Comparison of ENCODE assay signal across 22 cellular contexts in the genomic region with DNA sequence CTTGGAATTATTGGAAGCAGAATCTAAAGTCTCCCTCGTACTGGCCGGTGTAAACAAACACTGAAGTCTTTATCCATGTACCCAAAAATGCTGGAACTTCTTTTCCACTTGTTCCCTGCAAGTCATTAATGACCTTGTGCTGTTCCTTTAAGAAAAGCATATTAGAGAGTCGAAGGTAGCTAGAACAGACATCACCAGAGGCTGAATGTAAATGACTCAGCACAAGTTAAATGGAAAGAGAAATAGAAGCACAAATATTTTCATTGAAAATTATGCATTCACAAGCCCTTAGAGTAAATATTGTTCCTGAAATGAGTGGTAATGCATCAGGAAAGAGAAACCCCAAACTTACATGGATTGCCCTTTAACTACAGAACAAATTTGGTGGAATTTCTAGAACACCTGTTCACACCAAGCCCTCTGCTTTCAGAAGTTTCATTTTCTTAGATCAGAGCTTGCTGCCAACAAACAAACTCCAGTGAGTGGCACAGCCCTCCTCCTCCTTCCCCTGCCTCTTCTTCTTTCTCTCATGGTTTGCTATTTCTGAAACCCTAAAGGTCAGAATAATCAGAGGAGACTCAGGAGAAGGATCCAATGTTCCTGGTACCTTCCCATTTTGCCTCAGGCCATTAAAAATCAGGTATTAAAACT.
DNase-seq lines count a peak whose midpoint lies in the region; ATAC-seq, FAIRE-seq and TF ChIP-seq lines count a peak whose summit lies in the region.
"Had no signal": no experiment of that assay in that cellular context is flagged by ENCODE, and none has a peak within 500 bp of the region (broad histone marks: within the 10 kb centered on the region; RNA-seq: fewer than 3 reads in every experiment).

No MANE protein-coding gene starts in this region.

- peak; percentile 57 to 59; a peak in 3 of 6 replicates for ATAC-seq in A549
- ATAC-seq in GM12878, result peak; percentile 25; the same call in 1 of the 3 replicates
- ATAC-seq in foreskin keratinocyte, result peak; percentile 23
- ATAC-seq in activated CD4-positive, CD25-positive, alpha-beta regulatory T cell treated with anti-CD3 and anti-CD28 coated beads, Interleukin-2, amount 50 U/mL, for 24 hours, result no peak
- ATAC-seq: mucosa of descending colon, right lobe of liver had no signal

- TF ChIP-seq EP300 in A549 (IDR thresholded peaks at IDR 0.05) (no peak), GM12878 (IDR thresholded peaks at IDR 0.05; ENCODE audit: borderline replicate concordance in 1 of 2, control insufficient read depth in 1 of 2, low read depth in 2 of 2, low read length in 2 of 2) (no peak)

- peak overlapping the region; percentile 49 for H2AFZ ChIP-seq in KMS-11 (ENCODE audit: low read depth)
- H2AFZ ChIP-seq in GM12878 (ENCODE audit: control insufficient read depth, low read depth, low read length), result no peak overlapping the region

- peaks cover 18% of the 10 kb centered on the region for H3K4me1 ChIP-seq in A549
- peaks cover 43% of the 10 kb centered on the region for H3K4me1 ChIP-seq in KMS-11 (ENCODE audit: low read depth, poor library complexity, severe bottlenecking)
- H3K4me1 ChIP-seq in GM12878 (ENCODE audit: control insufficient read depth, insufficient read depth, low read length), result no peaks in the 10 kb centered on the region
- no peaks in the 10 kb centered on the region for H3K4me1 ChIP-seq in foreskin keratinocyte
- no peaks in the 10 kb centered on the region for H3K4me1 ChIP-seq in ascending aorta
- H3K4me1 ChIP-seq: Peyer's patch, right lobe of liver had no signal

- BruUV-seq in GM12878 (replicated peaks; lab: Mats Ljungman, UMichigan), result no TSS peak

- H3K4me2 ChIP-seq in A549, result peak overlapping the region; percentile 67
- H3K4me2 ChIP-seq in KMS-11, result peak overlapping the region; percentile 71
- H3K4me2 ChIP-seq in GM12878 (ENCODE audit: control insufficient read depth, insufficient read depth), result no peak overlapping the region

- POLR2A ChIA-PET in A549 (lab: Yijun Ruan, JAX), result no interaction called here
- POLR2A ChIA-PET in GM12878 (lab: Charles Lee), result no interaction called here

- H3K36me3 ChIP-seq in KMS-11 (ENCODE audit: insufficient read depth), result no peaks in the 10 kb centered on the region
- no peaks in the 10 kb centered on the region for H3K36me3 ChIP-seq in GM12878 (ENCODE audit: control insufficient read depth in 2 of 2, insufficient read depth in 2 of 2, low read length in 1 of 2)
- no peaks in the 10 kb centered on the region for H3K36me3 ChIP-seq in ascending aorta
- H3K36me3 ChIP-seq: MG63, Peyer's patch, right lobe of liver had no signal

- in situ Hi-C loops in GM12878 (cut with MboI), result no loop called here

- H3K9me3 ChIP-seq in A549 (no peaks in the 10 kb centered on the region), GM12878 (replicated peaks; ENCODE audit: control insufficient read depth, insufficient read depth, low read length) (no peaks in the 10 kb centered on the region), ascending aorta (no peaks in the 10 kb centered on the region)
- H3K9me3 ChIP-seq: MG63, mucosa of descending colon, Peyer's patch, right lobe of liver had no signal

- TF ChIP-seq POLR2A in A549 (IDR thresholded peaks at IDR 0.05; ENCODE audit: low read length) (no peak), GM12878 (IDR thresholded peaks at IDR 0.05; ENCODE audit: low read depth, low read length) (no peak)

- SMC1A ChIA-PET in GM12878 (lab: Charles Lee; ENCODE audit: uncharacterized antibody, unreplicated experiment), result interaction anchor here (0.8 kb wide), 1 partner anchor 576 kb away, joined by 3 read pairs; no protein-coding TSS in a partner anchor

- H3K27me3 ChIP-seq in KMS-11 (ENCODE audit: insufficient read depth, low read depth), result no peaks in the 10 kb centered on the region
- no peaks in the 10 kb centered on the region for H3K27me3 ChIP-seq in GM12878 (replicated peaks in 1 of 2; ENCODE audit: control insufficient read depth in 2 of 2, insufficient read depth in 2 of 2, low read length in 1 of 2)
- no peaks in the 10 kb centered on the region for H3K27me3 ChIP-seq in foreskin keratinocyte
- no peaks in the 10 kb centered on the region for H3K27me3 ChIP-seq in ascending aorta
- H3K27me3 ChIP-seq: MG63, Peyer's patch, right lobe of liver had no signal

- FAIRE-seq in A549 (lab: Jason Lieb, UNC) (no peak), GM12878 (lab: Jason Lieb, UNC) (no peak)
- FAIRE-seq: HTR-8/SVneo, urothelium cell line had no signal

- RAD21 ChIA-PET in GM12878 (lab: Charles Lee; ENCODE audit: unreplicated experiment), result no interaction called here

- H3K79me2 ChIP-seq in KMS-11 (ENCODE audit: insufficient read depth, low read depth) (no peaks in the 10 kb centered on the region), GM12878 (ENCODE audit: control insufficient read depth, insufficient read depth, low read length) (no peaks in the 10 kb centered on the region)

- no peaks in the 10 kb centered on the region for H4K20me1 ChIP-seq in KMS-11 (ENCODE audit: insufficient read depth)
- no peaks in the 10 kb centered on the region for H4K20me1 ChIP-seq in GM12878 (ENCODE audit: control insufficient read depth, insufficient read depth)

- no peak for TF ChIP-seq RAD21 in A549 (conservative IDR thresholded peaks at IDR 0.05 in 1 of 2, IDR thresholded peaks at IDR 0.05 in 1 of 2)
- TF ChIP-seq RAD21 in GM12878 (IDR thresholded peaks at IDR 0.05; ENCODE audit: insufficient read depth, low read depth, low read length), result no peak

- WGBS in A549 (ENCODE audit: missing lambda C conversion rate), result 7% methylated on average over 3 of the region's 3 CpGs
- WGBS in GM12878 (ENCODE audit: insufficient coverage, insufficient replicate concordance, low lambda C conversion rate, missing lambda C conversion rate), result 45% methylated on average over 3 of the region's 3 CpGs

- intact Hi-C loops in GM12878 (cut with micrococcal nuclease; ENCODE audit: unreplicated experiment) (no loop called here), ascending aorta (cut with DNase I) (no loop called here)

- peak overlapping the region; percentile 59 for H3K9ac ChIP-seq in KMS-11
- no peak overlapping the region for H3K9ac ChIP-seq in GM12878 (ENCODE audit: control insufficient read depth, insufficient read depth, low read length)

- TF ChIP-seq CTCF in A549 (IDR thresholded peaks at IDR 0.05), result no peak
- TF ChIP-seq CTCF in KMS-11 (conservative IDR thresholded peaks at IDR 0.05; ENCODE audit: low read depth, low read length), result no peak
- no peak for TF ChIP-seq CTCF in GM12878 (IDR thresholded peaks at IDR 0.05 in 2 of 3, conservative IDR thresholded peaks at IDR 0.05 in 1 of 3; ENCODE audit: control insufficient read depth in 2 of 3, extremely low read depth in 1 of 3, insufficient read depth in 1 of 3, low read depth in 3 of 3, low read length in 3 of 3)
- no peak for TF ChIP-seq CTCF in foreskin keratinocyte (conservative IDR thresholded peaks at IDR 0.05)
- TF ChIP-seq CTCF in ascending aorta (IDR thresholded peaks at IDR 0.05), result no peak

- peak; percentile 3 to 47 for DNase-seq in A549 (ENCODE audit: low read depth in 1 of 2, low spot score in 1 of 2)
- no peak for DNase-seq in GM12878 (ENCODE audit: low read depth, low spot score)
- peak in 1 of 2 donors; percentile 35 for DNase-seq in foreskin keratinocyte
- DNase-seq in NCI-H526 (lab: John Stamatoyannopoulos, UW), result no peak
- no peak for DNase-seq in NCI-H345 treated with DMSO at 0.1 percent for 48 hours (lab: John Stamatoyannopoulos, UW; ENCODE audit: unreplicated experiment)
- DNase-seq in ascending aorta (ENCODE audit: low spot score in 2 of 2), result no peak
- DNase-seq: activated naive CD4-positive, alpha-beta T cell treated with anti-CD3 and anti-CD28 coated beads for 36 hours; activated T-cell treated with anti-CD3 and anti-CD28 coated beads, Interleukin-2, amount 50 U/mL, for 1 hour; CD4-positive, CD25-positive, alpha-beta regulatory T cell; dermis blood vessel endothelial cell; hippocampal formation; mucosa of descending colon; NCI-H2029 treated with DMSO at 0.1 percent for 48 hours; NCI-H524 treated with DMSO at 0.1 percent for 48 hours; Peyer's patch; right lobe of liver; SW 1271 had no signal

- H3K4me3 ChIP-seq in A549 (no peak overlapping the region), KMS-11 (IDR thresholded peaks at IDR 0.05; ENCODE audit: insufficient read depth, low read depth, low read length) (no peak overlapping the region), GM12878 (no peak overlapping the region), ascending aorta (no peak overlapping the region)
- H3K4me3 ChIP-seq: MG63, mucosa of descending colon, Peyer's patch, right lobe of liver had no signal

- CTCF ChIA-PET in A549 (lab: Yijun Ruan, JAX) (no interaction called here), GM12878 (lab: Yijun Ruan, JAX) (interaction anchor here (1.4 kb wide), 1 partner anchor 202 kb away, joined by 3 read pairs; no protein-coding TSS in a partner anchor)

- peak overlapping the region; percentile 74 to 83 for H3K27ac ChIP-seq in A549
- H3K27ac ChIP-seq in KMS-11, result peak overlapping the region; percentile 79
- no peak overlapping the region for H3K27ac ChIP-seq in GM12878 (ENCODE audit: control insufficient read depth, insufficient read depth)
- H3K27ac ChIP-seq in foreskin keratinocyte, result no peak overlapping the region
- H3K27ac ChIP-seq in ascending aorta, result no peak overlapping the region
- H3K27ac ChIP-seq: Peyer's patch, right lobe of liver had no signal

TF ChIP-seq in A549, 52 proteins besides CTCF, POLR2A, EP300 and RAD21:
- TF ChIP-seq MAFK (IDR thresholded peaks at IDR 0.05; ENCODE audit: partially characterized antibody) (peak; percentile 85), NR3C1 (IDR thresholded peaks at IDR 0.05) (no peak), ZSCAN20 (CRISPR knock-in tag; IDR thresholded peaks at IDR 0.05) (no peak), TP53 (CRISPR knock-in tag; IDR thresholded peaks at IDR 0.05) (no peak), HOXB5 (CRISPR knock-in tag; IDR thresholded peaks at IDR 0.05) (no peak), KDM5A (IDR thresholded peaks at IDR 0.05) (no peak), GATA3 (IDR thresholded peaks at IDR 0.05; ENCODE audit: borderline replicate concordance) (no peak), PHF8 (IDR thresholded peaks at IDR 0.05; ENCODE audit: borderline replicate concordance, low read depth) (no peak)

TF ChIP-seq in GM12878, 131 proteins besides CTCF, POLR2A, EP300 and RAD21:
- TF ChIP-seq NR2F1 (conservative IDR thresholded peaks at IDR 0.05) (no peak), SMC3 (IDR thresholded peaks at IDR 0.05; ENCODE audit: borderline replicate concordance, low read length) (no peak), SREBF2 (IDR thresholded peaks at IDR 0.05; ENCODE audit: low read length) (no peak), YBX1 (IDR thresholded peaks at IDR 0.05) (no peak), CBFB (IDR thresholded peaks at IDR 0.05; ENCODE audit: low read depth) (no peak), TCF12 (IDR thresholded peaks at IDR 0.05; ENCODE audit: low read depth, low read length) (no peak), TCF3 (IDR thresholded peaks at IDR 0.05; ENCODE audit: borderline replicate concordance, insufficient read depth, low read depth, low read length) (no peak)

Comparison
In these comparisons a context has a peak if more than half of its experiments do, and no peak if none do; other contexts are left out.
1. ATAC-seq: peak in A549 (2 of 2), GM12878 (single experiment) and foreskin keratinocyte (single experiment); none in activated CD4-positive, CD25-positive, alpha-beta regulatory T cell treated with anti-CD3 and anti-CD28 coated beads, Interleukin-2, amount 50 U/mL, for 24 hours (0 of 2).
2. DNase-seq: peak in A549 (2 of 2); none in GM12878 (single experiment), NCI-H526 (0 of 2), NCI-H345 treated with DMSO at 0.1 percent for 48 hours (single experiment) and ascending aorta (0 of 2).
3. H3K27ac ChIP-seq: peak in A549 (2 of 2) and KMS-11 (single experiment); none in GM12878 (single experiment), foreskin keratinocyte (single experiment) and ascending aorta (0 of 2).